Comparison of ENCODE assay signal across 23 cellular contexts in the genomic region with DNA sequence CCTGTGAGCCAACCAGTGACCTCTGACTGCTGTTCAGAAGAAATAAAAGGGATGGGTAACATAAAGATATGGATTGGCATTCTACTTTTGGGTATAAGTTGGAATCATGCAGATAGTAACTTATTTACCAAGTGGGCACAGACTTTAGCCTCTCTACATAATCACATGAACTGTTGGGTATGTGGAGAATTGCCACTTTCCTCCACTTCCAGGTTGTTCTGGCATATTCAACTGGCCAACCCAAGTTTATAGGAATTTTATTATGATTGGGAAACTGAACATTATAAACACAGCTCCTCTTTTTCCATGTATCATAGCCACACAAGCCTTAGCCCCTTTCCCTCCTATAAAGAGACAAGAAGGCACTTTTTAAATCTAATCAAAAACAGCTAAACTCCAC.
"Had no signal": no experiment of that assay in that cellular context is flagged by ENCODE, and none has a peak within 500 bp of the region (broad histone marks: within the 10 kb centered on the region; RNA-seq: fewer than 3 reads in every experiment).

No MANE protein-coding gene starts in this region.

- H3K27ac ChIP-seq: KMS-11, SJCRH30 had no signal

- H3K9me3 ChIP-seq: SJCRH30 had no signal

- H3K9ac ChIP-seq: KMS-11 had no signal

- H3K4me1 Mint-ChIP-seq: IgD-negative memory B cell had no signal

- H3K4me1 ChIP-seq: SJCRH30 had no signal

- H3K27me3 Mint-ChIP-seq: IgD-negative memory B cell had no signal

- H3K36me3 ChIP-seq: SJCRH30 had no signal

- H3K4me2 ChIP-seq: KMS-11 had no signal

- ATAC-seq: K562, Panc1, PC-3, Right ventricle myocardium inferior, SK-N-SH treated with all-trans-retinoic acid at 6 μM for 48 hours had no signal

- H3K36me3 Mint-ChIP-seq: IgD-negative memory B cell had no signal

- H3K4me3 Mint-ChIP-seq: IgD-negative memory B cell had no signal

- H3K27me3 ChIP-seq: SJCRH30 had no signal

- FAIRE-seq: K562 had no signal

- H3K4me3 ChIP-seq: K562, SJCRH30 had no signal

- DNase-seq: Kasumi-1, MM.1S, NCI-H1092 treated with DMSO at 0.1 percent for 48 hours, NCI-H1436, NCI-H187, NCI-H2029, NCI-H2081 treated with DMSO at 0.1 percent for 48 hours, NCI-H2171, NCI-H226, NCI-H446, NCI-H510A, NCI-H524 treated with DMSO at 0.1 percent for 48 hours, NCI-H69, NCI-H774, PC-3, SHP77 treated with DMSO at 0.1 percent for 48 hours, SJCRH30 had no signal
